Comparison of ENCODE assay signal across 15 cellular contexts in genomic region chr16:3009568-3010390, GRCh38. TPM values are rescaled to one million over a fixed set of nuclear protein-coding genes. Genes with fewer than 3 reads are reported as not detected.
DNase-seq lines count a peak whose midpoint lies in the region; ATAC-seq and TF ChIP-seq lines count a peak whose summit lies in the region.
"Had no signal": no experiment of that assay in that cellular context is flagged by ENCODE, and none has a peak within 500 bp of the region (broad histone marks: within the 10 kb centered on the region; RNA-seq: fewer than 3 reads in every experiment).

No MANE protein-coding gene starts in this region.

- intact Hi-C loops in PC-9 (cut with micrococcal nuclease; ENCODE audit: unreplicated experiment), result loop anchor here (1.0 kb wide), 1 partner anchor 11 kb away; the partner anchor contains the start of gene TNFRSF12A

- H3K9ac ChIP-seq in H9 (ENCODE audit: extremely low read depth, insufficient read length, low read length) (no peak overlapping the region), iPS-15b (ENCODE audit: low read depth, low read length) (peak overlapping the region; percentile 60), parathyroid adenoma (no peak overlapping the region)

- H3K9me3 Mint-ChIP-seq in H9, result no peaks in the 10 kb centered on the region
- H3K9me3 Mint-ChIP-seq in CD8-positive, alpha-beta memory T cell, result no peaks in the 10 kb centered on the region
- H3K9me3 Mint-ChIP-seq in natural killer cell treated with Interleukin-12 subunit alpha and Interleukin-12 subunit beta and Interleukin-15 and Interleukin-18, amount 100 ng/mL, for 72 hours, result no peaks in the 10 kb centered on the region

- H3K9me2 ChIP-seq in PC-9 (ENCODE audit: insufficient read depth), result no peaks in the 10 kb centered on the region

- peak overlapping the region; percentile 99 to 100 (median 100) for H3K27ac Mint-ChIP-seq in H9
- H3K27ac Mint-ChIP-seq in CD8-positive, alpha-beta memory T cell, result no peak overlapping the region
- no peak overlapping the region for H3K27ac Mint-ChIP-seq in natural killer cell treated with Interleukin-12 subunit alpha and Interleukin-12 subunit beta and Interleukin-15 and Interleukin-18, amount 100 ng/mL, for 72 hours

- no peak overlapping the region for H2BK120ac ChIP-seq in H9 (ENCODE audit: low read depth, low read length, poor library complexity, severe bottlenecking)

- peaks cover 19% of the 10 kb centered on the region for H3K23me2 ChIP-seq in H9 (ENCODE audit: insufficient read length, low read depth, low read length, poor library complexity, severe bottlenecking)

- H4K5ac ChIP-seq in H9 (ENCODE audit: insufficient read length, low read depth, low read length), result no peak overlapping the region

- H3K9me3 ChIP-seq in H9 (ENCODE audit: control insufficient read depth, low read depth, low read length) (no peaks in the 10 kb centered on the region), PC-9 (ENCODE audit: insufficient read depth, low read depth) (no peaks in the 10 kb centered on the region), iPS-15b (ENCODE audit: control insufficient read depth, insufficient read depth, low read length) (no peaks in the 10 kb centered on the region), parathyroid adenoma (ENCODE audit: control insufficient read depth, low read length) (no peaks in the 10 kb centered on the region)
- H3K9me3 ChIP-seq in CD8-positive, alpha-beta memory T cell (ENCODE audit: low read length), result no peaks in the 10 kb centered on the region
- H3K9me3 ChIP-seq: esophagus squamous epithelium had no signal

- no peak overlapping the region for H3K23ac ChIP-seq in H9 (ENCODE audit: insufficient read length, low read depth, low read length)

- no peak overlapping the region for H3T11ph ChIP-seq in H9 (ENCODE audit: low read length)

- H3K4me1 Mint-ChIP-seq in H9, result peaks cover 59 to 85% of the 10 kb centered on the region in 2 experiments
- peaks cover 24 to 36% (median 24%) of the 10 kb centered on the region in 3 donors for H3K4me1 Mint-ChIP-seq in CD8-positive, alpha-beta memory T cell
- peaks cover 10 to 19% of the 10 kb centered on the region in 2 donors for H3K4me1 Mint-ChIP-seq in natural killer cell treated with Interleukin-12 subunit alpha and Interleukin-12 subunit beta and Interleukin-15 and Interleukin-18, amount 100 ng/mL, for 72 hours (ENCODE audit: low read depth in 2 of 2)

- H3K79me1 ChIP-seq in H9 (ENCODE audit: insufficient read depth, low read depth, low read length, poor library complexity, severe bottlenecking), result no peaks in the 10 kb centered on the region

- H3K14ac ChIP-seq in H9 (ENCODE audit: insufficient read depth, low read length), result peak overlapping the region; percentile 63; the same call in 1 of the 2 replicates

- no peak overlapping the region for H4K91ac ChIP-seq in H9 (ENCODE audit: insufficient read length, low read depth, low read length)

- TF ChIP-seq CTCF in H9 (conservative IDR thresholded peaks at IDR 0.05) (no peak), PC-9 (conservative IDR thresholded peaks at IDR 0.05) (no peak), parathyroid adenoma (IDR thresholded peaks at IDR 0.05) (no peak), GM10266 (IDR thresholded peaks at IDR 0.05; ENCODE audit: control insufficient read depth, insufficient read depth, low read depth, missing control alignments) (no peak)

- peaks cover 5 to 14% (median 10%) of the 10 kb centered on the region in 3 experiments; a peak in 6 of 7 replicates for H3K36me3 Mint-ChIP-seq in H9 (ENCODE audit: insufficient read depth in 1 of 3, low read depth in 3 of 3)
- no peaks in the 10 kb centered on the region for H3K36me3 Mint-ChIP-seq in CD8-positive, alpha-beta memory T cell
- no peaks in the 10 kb centered on the region for H3K36me3 Mint-ChIP-seq in natural killer cell treated with Interleukin-12 subunit alpha and Interleukin-12 subunit beta and Interleukin-15 and Interleukin-18, amount 100 ng/mL, for 72 hours

- H3K56ac ChIP-seq in H9 (ENCODE audit: insufficient read length, low read depth, low read length), result no peak overlapping the region

- H3K4me2 ChIP-seq in H9 (ENCODE audit: insufficient read depth, insufficient read length, low read length), result peak overlapping the region; percentile 2
- peak overlapping the region; percentile 72 for H3K4me2 ChIP-seq in PC-9
- H3K4me2 ChIP-seq in parathyroid adenoma (ENCODE audit: low read length), result peak overlapping the region; percentile 71

- no CpG with 5 or more reads among the region's 21 CpGs for WGBS in H9 (ENCODE audit: extremely low coverage, insufficient read length, low lambda C conversion rate)

- H3K18ac ChIP-seq in H9 (ENCODE audit: insufficient read length, low read depth, low read length), result peak overlapping the region; percentile 89

- H3K4ac ChIP-seq in H9 (ENCODE audit: low read depth, low read length), result no peak overlapping the region

- no peak overlapping the region for H2BK20ac ChIP-seq in H9 (ENCODE audit: low read depth, low read length, poor library complexity, severe bottlenecking)

- H4K8ac ChIP-seq in H9 (replicated peaks; ENCODE audit: insufficient read length, low read depth, low read length), result no peak overlapping the region

- no peak overlapping the region for H2BK15ac ChIP-seq in H9 (ENCODE audit: low read depth, low read length)

- H2BK12ac ChIP-seq in H9 (ENCODE audit: insufficient read length, low read depth, low read length), result no peak overlapping the region

- H3K27ac ChIP-seq in H9 (ENCODE audit: insufficient read length, low read depth, low read length), result peak overlapping the region; percentile 18
- H3K27ac ChIP-seq in PC-9, result peak overlapping the region; percentile 67
- peak overlapping the region; percentile 98 for H3K27ac ChIP-seq in parathyroid adenoma
- no peak overlapping the region for H3K27ac ChIP-seq in CD8-positive, alpha-beta memory T cell (ENCODE audit: low read depth, low read length)
- H3K27ac ChIP-seq: esophagus squamous epithelium had no signal

- H3K27me3 Mint-ChIP-seq in H9 (ENCODE audit: low read depth), result peaks cover 6% of the 10 kb centered on the region
- peaks cover 4 to 18% of the 10 kb centered on the region in 2 donors for H3K27me3 Mint-ChIP-seq in CD8-positive, alpha-beta memory T cell
- peaks cover 0 to 4% of the 10 kb centered on the region in 2 donors for H3K27me3 Mint-ChIP-seq in natural killer cell treated with Interleukin-12 subunit alpha and Interleukin-12 subunit beta and Interleukin-15 and Interleukin-18, amount 100 ng/mL, for 72 hours

- ATAC-seq in natural killer cell treated with Interleukin-12 subunit alpha and Interleukin-12 subunit beta and Interleukin-15 and Interleukin-18, amount 100 ng/mL, for 72 hours, result no peak
- no peak for ATAC-seq in HG02970 (IDR thresholded peaks at IDR 0.05; ENCODE audit: low FRiP score, unreplicated experiment)
- ATAC-seq: GM12878 had no signal

- H3K4me1 ChIP-seq in H9 (ENCODE audit: insufficient read depth, low read length) (peaks cover 11% of the 10 kb centered on the region; the same call in 1 of the 2 replicates), PC-9 (replicated peaks; ENCODE audit: insufficient read depth) (peaks cover 90% of the 10 kb centered on the region), iPS-15b (ENCODE audit: control insufficient read depth, insufficient read depth, low read length) (peaks cover 42% of the 10 kb centered on the region), parathyroid adenoma (peaks cover 46% of the 10 kb centered on the region)
- peaks cover 22% of the 10 kb centered on the region for H3K4me1 ChIP-seq in CD8-positive, alpha-beta memory T cell (ENCODE audit: insufficient read depth, low read length)

- no TSS peak for BruUV-seq in PC-9 (replicated peaks; lab: Mats Ljungman, UMichigan)

- peak overlapping the region; percentile 22; the same call in 1 of the 2 replicates for H3K4me3 ChIP-seq in PC-9
- H3K4me3 ChIP-seq in iPS-15b (ENCODE audit: low read depth, low read length), result peak overlapping the region; percentile 58
- peak overlapping the region; percentile 35 for H3K4me3 ChIP-seq in parathyroid adenoma (ENCODE audit: low read depth, low read length)
- H3K4me3 ChIP-seq in CD8-positive, alpha-beta memory T cell (ENCODE audit: low read length), result no peak overlapping the region
- H3K4me3 ChIP-seq: esophagus squamous epithelium, GM12878 had no signal

- H3K79me2 ChIP-seq in H9 (ENCODE audit: insufficient read depth, low read length) (no peaks in the 10 kb centered on the region), PC-9 (ENCODE audit: low read depth) (peaks cover 19% of the 10 kb centered on the region), parathyroid adenoma (peaks cover 5% of the 10 kb centered on the region)

- no peaks in the 10 kb centered on the region for H3K27me3 ChIP-seq in H9 (ENCODE audit: insufficient read depth, low read length)
- H3K27me3 ChIP-seq in PC-9 (ENCODE audit: insufficient read depth, low read depth), result no peaks in the 10 kb centered on the region
- H3K27me3 ChIP-seq in iPS-15b (ENCODE audit: control insufficient read depth, insufficient read depth, low read length), result peaks cover 5% of the 10 kb centered on the region
- H3K27me3 ChIP-seq in parathyroid adenoma (ENCODE audit: control insufficient read depth, insufficient read depth, low read length), result no peaks in the 10 kb centered on the region
- H3K27me3 ChIP-seq in CD8-positive, alpha-beta memory T cell (ENCODE audit: insufficient read depth, low read length, poor library complexity, severe bottlenecking), result peaks cover 3% of the 10 kb centered on the region

- peaks cover 76% of the 10 kb centered on the region for H3F3A ChIP-seq in PC-9 (ENCODE audit: insufficient read depth, low read depth)

- no peak overlapping the region for H2AFZ ChIP-seq in H9 (ENCODE audit: low read length)
- no peak overlapping the region for H2AFZ ChIP-seq in PC-9
- H2AFZ ChIP-seq in parathyroid adenoma, result peak overlapping the region; percentile 93

- H2BK5ac ChIP-seq in H9 (ENCODE audit: insufficient read length, low read length), result no peak overlapping the region

- peak overlapping the region; percentile 66 to 79 for H3K4me3 Mint-ChIP-seq in H9
- no peak overlapping the region for H3K4me3 Mint-ChIP-seq in CD8-positive, alpha-beta memory T cell
- H3K4me3 Mint-ChIP-seq in natural killer cell treated with Interleukin-12 subunit alpha and Interleukin-12 subunit beta and Interleukin-15 and Interleukin-18, amount 100 ng/mL, for 72 hours, result no peak overlapping the region

- CTCF ChIA-PET in PC-9 (lab: Charles Lee), result interaction anchor here (0.5 to 1.9 kb wide), 5 partner anchors 12 to 46 kb away, joined by 3 to 5 read pairs (median 5); partner anchors contain the start of gene KREMEN2
- CTCF ChIA-PET in CD8-positive, alpha-beta memory T cell (lab: Charles Lee), result interaction anchor here (0.6 to 14.4 kb wide), 2 partner anchors 17 to 137 kb away, joined by 3 to 289 read pairs; partner anchors contain the start of genes HCFC1R1, THOC6 and TNFRSF12A

- no peaks in the 10 kb centered on the region for H4K20me1 ChIP-seq in H9 (ENCODE audit: control insufficient read depth, insufficient read depth, insufficient read length)
- H4K20me1 ChIP-seq in PC-9 (ENCODE audit: insufficient read depth), result no peaks in the 10 kb centered on the region

- POLR2A ChIA-PET in PC-9 (lab: Charles Lee; ENCODE audit: unreplicated experiment), result interaction anchor here (0.5 to 2.0 kb wide), 6 partner anchors 11 to 1378 kb away, joined by 4 to 34 read pairs (median 5); partner anchors contain the start of genes RPS2 and TNFRSF12A
- POLR2A ChIA-PET in CD8-positive, alpha-beta memory T cell (lab: Charles Lee), result interaction anchor here (0.6 kb wide), 1 partner anchor 18 kb away, joined by 7 read pairs; no protein-coding TSS in a partner anchor

- peak; percentile 97 for DNase-seq in H9
- DNase-seq in PC-9, result peak; percentile 94 to 98
- no peak for DNase-seq in GM10266 (ENCODE audit: extremely low spot score)
- DNase-seq in CD8-positive, alpha-beta memory T cell, result no peak
- no peak for DNase-seq in natural killer cell treated with Interleukin-12 subunit alpha and Interleukin-12 subunit beta and Interleukin-15 and Interleukin-18, amount 100 ng/mL, for 72 hours (ENCODE audit: low spot score)
- DNase-seq: activated gamma-delta T cell; central memory CD4-positive, alpha-beta T cell; esophagus squamous epithelium; NCI-H1092; stimulated activated naive CD4-positive, alpha-beta T cell treated with Interleukin-2 at 50 U/mL for 16 hours had no signal

- H2AK5ac ChIP-seq in H9 (ENCODE audit: insufficient read length, low read length), result no peak overlapping the region

- H3K36me3 ChIP-seq in PC-9 (ENCODE audit: low read depth) (no peaks in the 10 kb centered on the region), iPS-15b (ENCODE audit: control insufficient read depth, insufficient read depth, low read length) (peaks cover 5% of the 10 kb centered on the region), parathyroid adenoma (ENCODE audit: control insufficient read depth, insufficient read depth, low read length) (no peaks in the 10 kb centered on the region)
- no peaks in the 10 kb centered on the region for H3K36me3 ChIP-seq in CD8-positive, alpha-beta memory T cell (ENCODE audit: insufficient read depth, low read length)
- H3K36me3 ChIP-seq: esophagus squamous epithelium had no signal

RNA-seq across cellular contexts. Expression of gene CLDN9, which starts 2.9 kb away (rescaled TPM):
- total RNA-seq in H9 (2021) (1.3 and 1.5 TPM in 2 replicates), PC-9 (2021) (14.3 and 16.4 TPM in 2 replicates)
- not detected for total RNA-seq in CD8-positive, alpha-beta memory T cell
- polyA plus RNA-seq in CD8-positive, alpha-beta memory T cell, result not detected
- total RNA-seq in natural killer cell treated with Interleukin-12 subunit alpha and Interleukin-12 subunit beta and Interleukin-15 and Interleukin-18, amount 100 ng/mL, for 72 hours, result under 1 TPM in 1 of 2 donors, not detected in 1; 0.47 TPM
- total RNA-seq: esophagus squamous epithelium, GM12878, osteocyte had no signal
- polyA plus RNA-seq: GM12878 had no signal

RNA-seq across cellular contexts. Expression of gene CLDN6, which starts 8.2 kb away (rescaled TPM):
- total RNA-seq in H9 (2021), result 743 and 757 TPM in 2 replicates
- 0.26 and 0.38 TPM in 2 replicates for total RNA-seq in PC-9 (2021)
- not detected for total RNA-seq in CD8-positive, alpha-beta memory T cell
- not detected for polyA plus RNA-seq in CD8-positive, alpha-beta memory T cell
- not detected for total RNA-seq in natural killer cell treated with Interleukin-12 subunit alpha and Interleukin-12 subunit beta and Interleukin-15 and Interleukin-18, amount 100 ng/mL, for 72 hours
- total RNA-seq: esophagus squamous epithelium had no signal

RNA-seq across cellular contexts. Expression of gene TNFRSF12A, which starts 10.4 kb away (rescaled TPM):
- total RNA-seq in H9 (2021) (147 and 148 TPM in 2 replicates), PC-9 (2021) (226 and 242 TPM in 2 replicates)
- 1 to 10 TPM; 3.7 to 4.5 TPM for total RNA-seq in CD8-positive, alpha-beta memory T cell
- 2.1 TPM for polyA plus RNA-seq in CD8-positive, alpha-beta memory T cell
- 1 to 10 TPM; 6.4 to 6.5 TPM for total RNA-seq in natural killer cell treated with Interleukin-12 subunit alpha and Interleukin-12 subunit beta and Interleukin-15 and Interleukin-18, amount 100 ng/mL, for 72 hours

RNA-seq across cellular contexts. Expression of gene HCFC1R1, which starts 14.0 kb away (rescaled TPM):
- 61.1 and 61.3 TPM in 2 replicates for total RNA-seq in H9 (2021)
- 118 and 186 TPM in 2 replicates for total RNA-seq in PC-9 (2021)
- 10 to 100 TPM; 25.6 to 26.3 TPM for total RNA-seq in CD8-positive, alpha-beta memory T cell
- 23.7 TPM for polyA plus RNA-seq in CD8-positive, alpha-beta memory T cell
- total RNA-seq in natural killer cell treated with Interleukin-12 subunit alpha and Interleukin-12 subunit beta and Interleukin-15 and Interleukin-18, amount 100 ng/mL, for 72 hours, result 10 to 100 TPM; 14.3 to 18.4 TPM

RNA-seq across cellular contexts. Expression of gene THOC6, which starts 14.1 kb away (rescaled TPM):
- total RNA-seq in H9 (2021) (65.7 and 68.2 TPM in 2 replicates), PC-9 (2021) (69.9 and 109 TPM in 2 replicates)
- total RNA-seq in CD8-positive, alpha-beta memory T cell, result 10 to 100 TPM; 56.8 to 59.4 TPM
- 46.2 TPM for polyA plus RNA-seq in CD8-positive, alpha-beta memory T cell
- 10 to 100 TPM; 33.6 to 58.8 TPM for total RNA-seq in natural killer cell treated with Interleukin-12 subunit alpha and Interleukin-12 subunit beta and Interleukin-15 and Interleukin-18, amount 100 ng/mL, for 72 hours

Comparison
In these comparisons a context has a peak if more than half of its experiments do, and no peak if none do; other contexts are left out.
1. DNase-seq: peak in H9 (single experiment) and PC-9 (2 of 2); none in GM10266 (single experiment), CD8-positive, alpha-beta memory T cell (0 of 5) and natural killer cell treated with Interleukin-12 subunit alpha and Interleukin-12 subunit beta and Interleukin-15 and Interleukin-18, amount 100 ng/mL, for 72 hours (single experiment).
2. H3K4me2 ChIP-seq: peak in every context shown above with its lines; median percentile 72 in PC-9; 71 in parathyroid adenoma; 2 in H9.
3. H3K27ac Mint-ChIP-seq: peak in H9 (3 of 3); none in CD8-positive, alpha-beta memory T cell (0 of 8) and natural killer cell treated with Interleukin-12 subunit alpha and Interleukin-12 subunit beta and Interleukin-15 and Interleukin-18, amount 100 ng/mL, for 72 hours (0 of 2).
4. H3K4me3 Mint-ChIP-seq: peak in H9 (2 of 2); none in CD8-positive, alpha-beta memory T cell (0 of 7) and natural killer cell treated with Interleukin-12 subunit alpha and Interleukin-12 subunit beta and Interleukin-15 and Interleukin-18, amount 100 ng/mL, for 72 hours (single experiment).
5. RNA of gene CLDN6, which starts 8.2 kb away (total RNA-seq): 743 to 757 TPM in H9; not detected in natural killer cell treated with Interleukin-12 subunit alpha and Interleukin-12 subunit beta and Interleukin-15 and Interleukin-18, amount 100 ng/mL, for 72 hours, 0.26 to 0.38 TPM in PC-9 and not detected in CD8-positive, alpha-beta memory T cell; every median in the first group is over 100 times any median in the second.
6. RNA of gene TNFRSF12A, which starts 10.4 kb away (total RNA-seq): 226 to 242 TPM in PC-9 and 147 to 148 TPM in H9; 6.4 to 6.5 TPM in natural killer cell treated with Interleukin-12 subunit alpha and Interleukin-12 subunit beta and Interleukin-15 and Interleukin-18, amount 100 ng/mL, for 72 hours and 3.7 to 4.5 TPM in CD8-positive, alpha-beta memory T cell; every median in the first group is over 10 times any median in the second.